Comparison of ENCODE assay signal across 8 cellular contexts in genomic region chr20:3716195-3716834, GRCh38.
A peak's percentile ranks its signal among the peaks of the same experiment; 100 is the strongest.
DNase-seq lines count a peak whose midpoint lies in the region; ATAC-seq lines count a peak whose summit lies in the region.

No MANE protein-coding gene starts in this region.

- peaks cover 29 to 30% of the 10 kb centered on the region in 2 donors for H3K27me3 Mint-ChIP-seq in stimulated activated naive B cell treated with anti-CD40 and anti-IgM and Interleukin-4, amounts not matched to agents 10 μg/mL and 1 μg/mL and 100 μg/mL, for 72 hours

- H3K27ac Mint-ChIP-seq in stimulated activated naive B cell treated with anti-CD40 and anti-IgM and Interleukin-4, amounts not matched to agents 10 μg/mL and 1 μg/mL and 100 μg/mL, for 72 hours = no peak overlapping the region

- DNase-seq in CMK (ENCODE audit: low read depth) (peak; percentile 59), NCI-H748 (lab: John Stamatoyannopoulos, UW; ENCODE audit: unreplicated experiment) (peak; percentile 78), astrocyte of the hippocampus (ENCODE audit: low read depth, low spot score) (peak; percentile 65), islet precursor cell (peak; percentile 88)
- DNase-seq in stimulated activated naive B cell treated with anti-CD40 and anti-IgM and Interleukin-4, amounts not matched to agents 10 μg/mL and 1 μg/mL and 100 μg/mL, for 72 hours = peak; percentile 11

- H3K4me1 Mint-ChIP-seq in stimulated activated naive B cell treated with anti-CD40 and anti-IgM and Interleukin-4, amounts not matched to agents 10 μg/mL and 1 μg/mL and 100 μg/mL, for 72 hours = peaks cover 9 to 15% of the 10 kb centered on the region in 2 donors

- H3K4me3 Mint-ChIP-seq in stimulated activated naive B cell treated with anti-CD40 and anti-IgM and Interleukin-4, amounts not matched to agents 10 μg/mL and 1 μg/mL and 100 μg/mL, for 72 hours = no peak overlapping the region

- no peaks in the 10 kb centered on the region for H3K9me3 Mint-ChIP-seq in stimulated activated naive B cell treated with anti-CD40 and anti-IgM and Interleukin-4, amounts not matched to agents 10 μg/mL and 1 μg/mL and 100 μg/mL, for 72 hours

- ATAC-seq in GM21619 (IDR thresholded peaks at IDR 0.05; ENCODE audit: unreplicated experiment) (peak; percentile 58), HG03439 (IDR thresholded peaks at IDR 0.05; ENCODE audit: unreplicated experiment) (no peak), HG02642 (IDR thresholded peaks at IDR 0.05; ENCODE audit: poor library complexity, unreplicated experiment) (no peak)
- peak; percentile 83 to 90 for ATAC-seq in stimulated activated naive B cell treated with anti-CD40 and anti-IgM and Interleukin-4, amounts not matched to agents 10 μg/mL and 1 μg/mL and 100 μg/mL, for 72 hours (replicated peaks)

- H3K36me3 Mint-ChIP-seq in stimulated activated naive B cell treated with anti-CD40 and anti-IgM and Interleukin-4, amounts not matched to agents 10 μg/mL and 1 μg/mL and 100 μg/mL, for 72 hours = no peaks in the 10 kb centered on the region

Comparison
In these comparisons a context has a peak if more than half of its experiments do, and no peak if none do; other contexts are left out.
1. DNase-seq: peak in every context shown above with its lines; median percentile 88 in islet precursor cell; 78 in NCI-H748; 65 in astrocyte of the hippocampus; 59 in CMK; 11 in stimulated activated naive B cell treated with anti-CD40 and anti-IgM and Interleukin-4, amounts not matched to agents 10 μg/mL and 1 μg/mL and 100 μg/mL, for 72 hours.
2. ATAC-seq: peak in GM21619 (single experiment) and stimulated activated naive B cell treated with anti-CD40 and anti-IgM and Interleukin-4, amounts not matched to agents 10 μg/mL and 1 μg/mL and 100 μg/mL, for 72 hours (2 of 2); none in HG03439 (single experiment) and HG02642 (single experiment).